ENCODE assay signal across 8 cellular contexts in the genomic region with DNA sequence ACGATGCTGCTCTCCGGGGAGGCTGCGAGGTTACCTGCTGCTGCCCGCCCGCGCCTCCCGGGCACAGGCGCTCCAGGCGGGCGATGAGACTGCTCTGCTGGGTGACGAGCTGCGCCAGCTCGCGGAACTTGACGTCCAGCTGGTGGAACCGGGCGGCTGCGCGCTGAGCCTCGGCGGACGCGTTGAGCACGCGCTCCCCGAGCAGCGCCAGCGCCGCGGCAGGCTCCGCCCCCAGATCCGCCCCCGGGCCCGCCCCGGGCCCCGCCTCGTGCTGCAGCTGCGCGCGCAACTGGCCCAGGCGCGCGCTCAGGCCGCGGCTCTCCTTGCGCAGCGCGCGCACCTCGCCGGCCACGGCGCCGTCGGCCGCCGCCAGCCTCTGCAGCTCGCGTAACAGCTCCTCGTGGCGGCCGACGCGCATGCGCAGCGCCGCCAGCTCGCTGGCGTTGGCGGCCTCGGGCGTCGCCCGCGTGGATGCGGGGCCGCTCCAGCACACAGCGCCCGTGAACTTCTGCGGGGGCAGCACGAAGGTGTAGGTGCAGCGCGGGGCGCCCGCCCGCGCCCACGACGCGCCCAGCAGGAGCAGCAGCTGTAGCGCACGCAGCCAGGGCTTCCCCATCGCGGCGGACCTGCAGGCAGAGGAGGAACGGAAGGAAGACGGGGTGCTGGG.
DNase-seq lines count a peak whose midpoint lies in the region; ATAC-seq and TF ChIP-seq lines count a peak whose summit lies in the region.

No MANE protein-coding gene starts in this region.

- peak; percentile 82 for ATAC-seq in HG03175 (IDR thresholded peaks at IDR 0.05; ENCODE audit: unreplicated experiment)

- H3K27me3 ChIP-seq in layer of hippocampus (ENCODE audit: control insufficient read depth, insufficient read depth, low read length) = no peaks in the 10 kb centered on the region

- H3K27ac ChIP-seq in layer of hippocampus (ENCODE audit: low read depth, low read length) = peak overlapping the region; percentile 87

- no peak for TF ChIP-seq CTCF in choroid plexus epithelial cell (conservative IDR thresholded peaks at IDR 0.05; ENCODE audit: low read depth, low read length)

- peak; percentile 88 for TF ChIP-seq POLR2A in GM18951 (IDR thresholded peaks at IDR 0.05; ENCODE audit: extremely low read depth, insufficient read depth, insufficient read length)

- DNase-seq in AG08395 (ENCODE audit: low spot score) (peak; percentile 100), NCI-H226 (peak; percentile 81), choroid plexus epithelial cell (ENCODE audit: low read depth) (peak; percentile 91)
- DNase-seq in activated CD4-positive, CD25-positive, alpha-beta regulatory T cell treated with anti-CD3 and anti-CD28 coated beads, Interleukin-2, amount 50 U/mL, for 72 hours = peak; percentile 96
- peak; percentile 90 for DNase-seq in stimulated activated CD4-positive, alpha-beta T cell treated with anti-CD3 and anti-CD28 coated beads, Interleukin-1b, Interleukin-23, amount 100 ng/mL, for 48 hours

- peak overlapping the region; percentile 55 for H3K4me3 ChIP-seq in choroid plexus epithelial cell (ENCODE audit: low read depth, low read length)

- in situ Hi-C loops in GM18951 (cut with MboI; ENCODE audit: low sequenced_read_pairs, unreplicated experiment) = no loop called here

Comparison
In these comparisons a context has a peak if more than half of its experiments do, and no peak if none do; other contexts are left out.
1. Peak in every context shown above with its lines: DNase-seq, ATAC-seq, H3K4me3 ChIP-seq and H3K27ac ChIP-seq.